Comparison of ENCODE assay signal across 32 cellular contexts in the genomic region with DNA sequence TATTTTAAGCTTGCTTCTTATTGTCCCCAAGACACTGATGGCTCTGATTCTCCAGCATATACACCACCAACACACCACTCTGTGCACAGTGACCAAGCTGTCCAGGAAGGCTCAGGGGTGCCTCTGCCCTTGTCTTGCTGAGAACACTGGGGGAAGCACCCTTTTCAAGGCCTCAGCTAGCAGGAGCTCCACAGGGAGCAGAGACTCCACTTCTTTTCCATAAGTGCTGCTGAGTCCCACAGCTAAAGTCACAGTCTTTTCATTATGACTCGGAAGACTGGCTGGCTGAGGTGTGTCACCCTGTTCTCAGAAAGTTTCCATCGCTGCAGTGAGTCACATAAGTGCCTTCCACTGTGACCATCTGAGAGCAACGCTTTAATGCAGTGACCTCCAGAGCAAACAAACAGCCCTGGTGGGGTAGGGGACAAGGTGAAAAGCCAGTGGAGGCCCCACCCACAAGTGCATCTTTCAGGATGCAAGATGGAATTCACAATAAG.
A peak's percentile ranks its signal among the peaks of the same experiment; 100 is the strongest.
DNase-seq lines count a peak whose midpoint lies in the region; ATAC-seq and TF ChIP-seq lines count a peak whose summit lies in the region.
"Had no signal": no experiment of that assay in that cellular context is flagged by ENCODE, and none has a peak within 500 bp of the region (broad histone marks: within the 10 kb centered on the region; RNA-seq: fewer than 3 reads in every experiment).

No MANE protein-coding gene starts in this region.

- peak overlapping the region in 1 of 2 donors; percentile 8 for H3K27ac Mint-ChIP-seq in stimulated activated naive CD8-positive, alpha-beta T cell treated with anti-CD3 and anti-CD28 coated beads, Interleukin-15, amount 100 ng/mL, for 72 hours
- H3K27ac Mint-ChIP-seq: GM23338; immature natural killer cell; T-helper 1 cell treated with Interleukin-12 subunit alpha and Interleukin-12 subunit beta and Interleukin-4 antibody, amounts not matched to agents 30 μg/mL and 1 μg/mL, for 36 hours had no signal

- H3K27ac ChIP-seq in substantia nigra (ENCODE audit: low read depth, low read length, poor library complexity, severe bottlenecking), result peak overlapping the region; percentile 39
- H3K27ac ChIP-seq: parathyroid adenoma, PC-9, skin epidermis, tibial artery had no signal

- no peaks in the 10 kb centered on the region for H3K4me1 Mint-ChIP-seq in stimulated activated naive CD8-positive, alpha-beta T cell treated with anti-CD3 and anti-CD28 coated beads, Interleukin-15, amount 100 ng/mL, for 72 hours
- H3K4me1 Mint-ChIP-seq: CD14-positive monocyte, GM23338, immature natural killer cell had no signal

- no peak overlapping the region for H3K4me3 Mint-ChIP-seq in stimulated activated naive CD8-positive, alpha-beta T cell treated with anti-CD3 and anti-CD28 coated beads, Interleukin-15, amount 100 ng/mL, for 72 hours
- H3K4me3 Mint-ChIP-seq: CD14-positive monocyte; GM23338; immature natural killer cell; neural crest cell; T-helper 1 cell treated with Interleukin-12 subunit alpha and Interleukin-12 subunit beta and Interleukin-4 antibody, amounts not matched to agents 30 μg/mL and 1 μg/mL, for 36 hours had no signal

- peak; percentile 24 for DNase-seq in activated CD4-positive, alpha-beta T cell treated with anti-CD3 and anti-CD28 coated beads for 48 hours
- DNase-seq in activated CD4-positive, alpha-beta T cell treated with anti-CD3 and anti-CD28 coated beads for 1 hour, result no peak
- peak; percentile 3 for DNase-seq in stimulated activated naive CD8-positive, alpha-beta T cell treated with anti-CD3 and anti-CD28 coated beads, Interleukin-15, Interleukin-2, amounts not matched to agents 100 U/mL and 50 U/mL, for 24 hours
- DNase-seq in stimulated activated naive CD8-positive, alpha-beta T cell treated with anti-CD3 and anti-CD28 coated beads, Interleukin-15, amount 100 ng/mL, for 72 hours, result no peak
- DNase-seq in astrocyte of the hippocampus (ENCODE audit: low read depth, low spot score) (peak; percentile 2), substantia nigra (lab: John Stamatoyannopoulos, UW) (no peak), omental fat pad (ENCODE audit: low spot score) (no peak)
- DNase-seq: activated naive CD4-positive, alpha-beta T cell treated with anti-CD3 and anti-CD28 coated beads, Interleukin-2, amount 50 U/mL, for 16 hours; anterior cingulate cortex; Calu3; central memory CD4-positive, alpha-beta T cell; DND-41; erythroblast; immature natural killer cell; mesenchymal stem cell; NCI-H1092; NCI-H1930; NCI-H2171 treated with DMSO at 0.1 percent for 48 hours; NCI-H510A treated with DMSO at 0.1 percent for 48 hours; PC-9; retina; Right ventricle myocardium superior; tibial artery had no signal

- no peaks in the 10 kb centered on the region for H3K9me3 Mint-ChIP-seq in stimulated activated naive CD8-positive, alpha-beta T cell treated with anti-CD3 and anti-CD28 coated beads, Interleukin-15, amount 100 ng/mL, for 72 hours
- H3K9me3 Mint-ChIP-seq: GM23338; immature natural killer cell; neural crest cell; T-helper 1 cell treated with Interleukin-12 subunit alpha and Interleukin-12 subunit beta and Interleukin-4 antibody, amounts not matched to agents 30 μg/mL and 1 μg/mL, for 36 hours had no signal

- ATAC-seq in stimulated activated naive CD8-positive, alpha-beta T cell treated with anti-CD3 and anti-CD28 coated beads, Interleukin-15, Interleukin-2, amounts not matched to agents 100 U/mL and 50 U/mL, for 24 hours, result peak; percentile 62
- ATAC-seq in stimulated activated naive CD8-positive, alpha-beta T cell treated with anti-CD3 and anti-CD28 coated beads, Interleukin-15, amount 100 ng/mL, for 72 hours, result no peak
- ATAC-seq in omental fat pad (ENCODE audit: low FRiP score) (no peak), HG03108 (IDR thresholded peaks at IDR 0.05; ENCODE audit: unreplicated experiment) (no peak)
- ATAC-seq: GM23338, K562, SK-N-SH treated with all-trans-retinoic acid at 6 μM for 48 hours had no signal

- no peaks in the 10 kb centered on the region for H3K27me3 Mint-ChIP-seq in stimulated activated naive CD8-positive, alpha-beta T cell treated with anti-CD3 and anti-CD28 coated beads, Interleukin-15, amount 100 ng/mL, for 72 hours

- no peak for TF ChIP-seq CTCF in omental fat pad (IDR thresholded peaks at IDR 0.05)

Comparison
In these comparisons a context has a peak if more than half of its experiments do, and no peak if none do; other contexts are left out.
1. DNase-seq: peak in activated CD4-positive, alpha-beta T cell treated with anti-CD3 and anti-CD28 coated beads for 48 hours (single experiment), stimulated activated naive CD8-positive, alpha-beta T cell treated with anti-CD3 and anti-CD28 coated beads, Interleukin-15, Interleukin-2, amounts not matched to agents 100 U/mL and 50 U/mL, for 24 hours (single experiment) and astrocyte of the hippocampus (single experiment); none in activated CD4-positive, alpha-beta T cell treated with anti-CD3 and anti-CD28 coated beads for 1 hour (single experiment), stimulated activated naive CD8-positive, alpha-beta T cell treated with anti-CD3 and anti-CD28 coated beads, Interleukin-15, amount 100 ng/mL, for 72 hours (0 of 2), substantia nigra (0 of 49) and omental fat pad (single experiment).